20 cellular contexts compared by ENCODE assay signal in genomic region chr5:161585798-161586197, GRCh38. TPM values are rescaled to one million over a fixed set of nuclear protein-coding genes. Genes with fewer than 3 reads are reported as not detected.
DNase-seq lines count a peak whose midpoint lies in the region; ATAC-seq and TF ChIP-seq lines count a peak whose summit lies in the region.
"Had no signal": no experiment of that assay in that cellular context is flagged by ENCODE, and none has a peak within 500 bp of the region (broad histone marks: within the 10 kb centered on the region; RNA-seq: fewer than 3 reads in every experiment).

No MANE protein-coding gene starts in this region.

- no peak overlapping the region for H3K9ac ChIP-seq in DND-41 (ENCODE audit: low read depth, low read length)
- H3K9ac ChIP-seq: BLaER1 treated with 17β-estradiol and CSF1 and Interleukin-3, amounts not matched to agents 10 nM and 100 nM; GM23248; KMS-11 had no signal

- H3K27ac ChIP-seq in DND-41 (ENCODE audit: low read length), result no peak overlapping the region; the same call in 1 of the 2 replicates
- no peak overlapping the region for H3K27ac ChIP-seq in osteoblast (ENCODE audit: low read depth, low read length)
- H3K27ac ChIP-seq: BLaER1 treated with 17β-estradiol and CSF1 and Interleukin-3, amounts not matched to agents 10 nM and 100 nM; GM23248; KMS-11 had no signal

- no peaks in the 10 kb centered on the region for H3K27me3 ChIP-seq in DND-41 (ENCODE audit: insufficient read depth, low read length, poor library complexity)
- H3K27me3 ChIP-seq in osteoblast (ENCODE audit: insufficient read depth, low read length), result no peaks in the 10 kb centered on the region
- H3K27me3 ChIP-seq: BLaER1 treated with 17β-estradiol and CSF1 and Interleukin-3, amounts not matched to agents 10 nM and 100 nM had no signal

- no peak overlapping the region for H3K4me3 ChIP-seq in DND-41 (ENCODE audit: low read depth in 1 of 2, low read length in 2 of 2)
- no peak overlapping the region for H3K4me3 ChIP-seq in osteoblast (ENCODE audit: insufficient read depth, low read length)
- H3K4me3 ChIP-seq: BLaER1 treated with 17β-estradiol and CSF1 and Interleukin-3, amounts not matched to agents 10 nM and 100 nM; GM12878; GM23248; HAP-1 had no signal

- H3K9me3 ChIP-seq in DND-41 (ENCODE audit: insufficient read depth, low read length, severe bottlenecking), result no peaks in the 10 kb centered on the region
- H3K9me3 ChIP-seq in osteoblast (ENCODE audit: low read depth, low read length), result no peaks in the 10 kb centered on the region
- H3K9me3 ChIP-seq: BLaER1 treated with 17β-estradiol and CSF1 and Interleukin-3, amounts not matched to agents 10 nM and 100 nM; HAP-1 had no signal

- H2AFZ ChIP-seq in DND-41 (ENCODE audit: low read depth, low read length) (peak overlapping the region; percentile 25; the same call in 1 of the 2 replicates), osteoblast (ENCODE audit: low read length) (no peak overlapping the region)
- H2AFZ ChIP-seq: GM23248 had no signal

- ATAC-seq in DND-41 (ENCODE audit: insufficient read depth, low read depth) (no peak), GM19043 (IDR thresholded peaks at IDR 0.05; ENCODE audit: low read depth, unreplicated experiment) (peak; percentile 41), HG03196 (IDR thresholded peaks at IDR 0.05; ENCODE audit: unreplicated experiment) (peak; percentile 57), HG02623 (IDR thresholded peaks at IDR 0.05; ENCODE audit: unreplicated experiment) (no peak), HG02763 (IDR thresholded peaks at IDR 0.05; ENCODE audit: unreplicated experiment) (no peak)
- ATAC-seq: CD8-positive, alpha-beta T cell; GM12878 had no signal

- DNase-seq in DND-41 (no peak), osteoblast (ENCODE audit: insufficient read length, low spot score, missing footprints) (peak; percentile 5), NCI-H1048 (lab: John Stamatoyannopoulos, UW) (no peak), T-helper 9 cell (no peak)
- DNase-seq: 8988T; Calu3; CD8-positive, alpha-beta T cell; DMS79 treated with DMSO at 0.1 percent for 48 hours; EL; GM23248 had no signal

- H3K4me2 ChIP-seq in DND-41 (ENCODE audit: insufficient read depth, low read length) (no peak overlapping the region), osteoblast (ENCODE audit: insufficient read depth, low read length) (no peak overlapping the region)
- H3K4me2 ChIP-seq: KMS-11 had no signal

- no peak for TF ChIP-seq CTCF in DND-41 (IDR thresholded peaks at IDR 0.05; ENCODE audit: borderline replicate concordance, extremely low read depth, low read length, poor library complexity, severe bottlenecking)
- TF ChIP-seq CTCF in osteoblast (IDR thresholded peaks at IDR 0.05; ENCODE audit: extremely low read depth, low read depth, low read length), result no peak

- H4K20me1 ChIP-seq in DND-41 (ENCODE audit: insufficient read depth, low read length) (no peaks in the 10 kb centered on the region), osteoblast (ENCODE audit: insufficient read depth, low read length) (no peaks in the 10 kb centered on the region)
- H4K20me1 ChIP-seq: BLaER1 treated with 17β-estradiol and CSF1 and Interleukin-3, amounts not matched to agents 10 nM and 100 nM had no signal

- H3K4me1 ChIP-seq in DND-41 (ENCODE audit: insufficient read depth, low read length) (peaks cover 8% of the 10 kb centered on the region; the same call in 1 of the 2 replicates), osteoblast (ENCODE audit: insufficient read depth, low read length) (no peaks in the 10 kb centered on the region)
- H3K4me1 ChIP-seq: HAP-1 had no signal

- H3K36me3 ChIP-seq in DND-41 (ENCODE audit: insufficient read depth, low read length) (no peaks in the 10 kb centered on the region), osteoblast (ENCODE audit: insufficient read depth, low read length) (no peaks in the 10 kb centered on the region)
- H3K36me3 ChIP-seq: BLaER1 treated with 17β-estradiol and CSF1 and Interleukin-3, amounts not matched to agents 10 nM and 100 nM; HAP-1 had no signal

- H3K79me2 ChIP-seq in DND-41 (ENCODE audit: insufficient read depth, low read length) (no peaks in the 10 kb centered on the region), osteoblast (ENCODE audit: insufficient read depth, low read length) (no peaks in the 10 kb centered on the region)

RNA-seq across cellular contexts. Expression of gene GABRB2, which starts 39.3 kb away (rescaled TPM):
- 0.59 and 0.72 TPM in 2 replicates for total RNA-seq in osteoblast
- total RNA-seq: A673; Calu3; CD8-positive, alpha-beta T cell; G401; GM23248 had no signal

Comparison
In these comparisons a context has a peak if more than half of its experiments do, and no peak if none do; other contexts are left out.
1. ATAC-seq: peak in GM19043 (single experiment) and HG03196 (single experiment); none in DND-41 (single experiment), HG02623 (single experiment) and HG02763 (single experiment).